11 cellular contexts compared by ENCODE assay signal in the genomic region with DNA sequence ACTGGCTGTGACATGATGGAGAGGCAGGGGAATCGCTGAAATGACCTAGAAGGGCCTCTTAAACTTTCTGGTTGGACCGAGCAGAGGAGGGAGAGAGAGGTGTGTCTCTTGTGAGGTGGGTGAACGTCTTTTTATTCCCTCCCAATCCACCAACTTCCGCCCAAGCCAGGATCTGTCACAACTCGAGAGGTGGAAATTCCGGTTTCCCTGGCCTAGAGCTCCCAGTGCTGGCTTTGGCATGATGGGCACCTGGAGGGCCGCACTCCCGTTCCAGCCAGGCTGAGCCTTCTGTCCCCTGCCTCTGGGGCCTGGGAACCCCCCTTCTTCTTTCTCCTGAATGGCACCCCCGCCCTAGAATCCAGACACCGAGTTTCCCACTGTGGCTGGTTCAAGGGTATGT. TPM values are rescaled to one million over a fixed set of nuclear protein-coding genes. Genes with fewer than 3 reads are reported as not detected.
DNase-seq lines count a peak whose midpoint lies in the region; ATAC-seq, FAIRE-seq and TF ChIP-seq lines count a peak whose summit lies in the region.
"Had no signal": no experiment of that assay in that cellular context is flagged by ENCODE, and none has a peak within 500 bp of the region (broad histone marks: within the 10 kb centered on the region; RNA-seq: fewer than 3 reads in every experiment).

A gene (plus strand): TSS at position 224 of the 400 bp plus-strand sequence. CDS start 994 bp downstream, outside the sequence.

- H2BK120ac ChIP-seq in H1 (replicated peaks; ENCODE audit: low read depth, low read length) = no peak within 1 kb of the TSS

- H3K79me2 ChIP-seq in H1 (ENCODE audit: control insufficient read depth in 1 of 2, insufficient read depth in 2 of 2, low read length in 2 of 2) = no peaks in the 10 kb centered on the region

- WGBS in H1 (ENCODE audit: extremely low coverage in 1 of 2, insufficient coverage in 1 of 2, insufficient read length in 1 of 2, insufficient replicate concordance in 2 of 2, low coverage in 1 of 2, low lambda C conversion rate in 2 of 2, missing lambda C conversion rate in 1 of 2), 2 experiments = 86% methylated on average over 9 of the region's 10 CpGs; no CpG with 5 or more reads in 1 of the 2 experiments

- no peak for TF ChIP-seq RAD21 in H1 (IDR thresholded peaks at IDR 0.05 in 1 of 2, conservative IDR thresholded peaks at IDR 0.05 in 1 of 2; ENCODE audit: low read depth in 2 of 2, low read length in 2 of 2)

- peak within 1 kb of the TSS; percentile 46 for H3K4me3 ChIP-seq in NB4 (ENCODE audit: low read depth, low read length)
- H3K4me3 ChIP-seq in H1 (ENCODE audit: extremely low read depth in 1 of 4, insufficient read depth in 2 of 4, low read depth in 3 of 4, low read length in 4 of 4) = no peak within 1 kb of the TSS
- H3K4me3 ChIP-seq in neutrophil (ENCODE audit: low read depth in 1 of 2, low read length in 1 of 2) = peak within 1 kb of the TSS; percentile 86 to 88

- DNase-seq in DMS53 (lab: John Stamatoyannopoulos, UW) (peak; percentile 60), NB4 (ENCODE audit: low read depth) (no peak), H1 (ENCODE audit: low read depth in 1 of 2, low spot score in 2 of 2) (no peak), RCC 7860 (ENCODE audit: low spot score) (no peak), NCI-H345 (lab: John Stamatoyannopoulos, UW) (no peak), NCI-H226 (no peak)
- DNase-seq: activated CD4-positive, alpha-beta T cell treated with anti-CD3 and anti-CD28 coated beads, Interleukin-2, amount 50 U/mL, for 1 hour; effector CD4-positive, alpha-beta T cell; NCI-H748 treated with DMSO at 0.1 percent for 48 hours had no signal

- no peak within 1 kb of the TSS for H3K14ac ChIP-seq in H1 (ENCODE audit: insufficient read length)

- H3K23me2 ChIP-seq in H1 (ENCODE audit: low read depth, low read length) = peaks cover 3% of the 10 kb centered on the region; the same call in 1 of the 2 replicates

- H4K91ac ChIP-seq in H1 (replicated peaks; ENCODE audit: insufficient read length, low read length) = no peak within 1 kb of the TSS

- H3K27me3 ChIP-seq in H1 (replicated peaks in 1 of 4; ENCODE audit: control insufficient read depth in 3 of 4, extremely low read depth in 1 of 4, insufficient read depth in 3 of 4, low read length in 3 of 4) (no peaks in the 10 kb centered on the region), neutrophil (no peaks in the 10 kb centered on the region)

- POLR2A ChIA-PET in H1 (lab: Charles Lee; ENCODE audit: partially characterized antibody) = interaction anchor here (1.1 to 3.4 kb wide), 5 partner anchors 41 to 371 kb away, joined by 3 to 13 read pairs (median 4); a partner anchor contains a TSS

- H3K9me3 ChIP-seq in H1 (ENCODE audit: insufficient read depth in 2 of 2, low read depth in 1 of 2, low read length in 1 of 2) (no peaks in the 10 kb centered on the region), neutrophil (no peaks in the 10 kb centered on the region)

- CTCF ChIA-PET in H1 (lab: Charles Lee; ENCODE audit: partially characterized antibody) = interaction anchor here (0.9 to 32.8 kb wide), 6 partner anchors 12 to 87 kb away, joined by 3 to 1265 read pairs (median 6); a partner anchor contains a TSS

- H4K5ac ChIP-seq in H1 (ENCODE audit: insufficient read length, low read depth, low read length) = no peak within 1 kb of the TSS

- H2AK5ac ChIP-seq in H1 (ENCODE audit: low read depth, low read length) = peak within 1 kb of the TSS; percentile 28; the same call in 1 of the 2 replicates

- H3K27ac ChIP-seq in H1 (ENCODE audit: low read depth, low read length) = no peak within 1 kb of the TSS
- peak within 1 kb of the TSS; percentile 96 for H3K27ac ChIP-seq in neutrophil

- H3K4me2 ChIP-seq in H1 (ENCODE audit: insufficient read depth in 1 of 2, low read depth in 2 of 2, low read length in 2 of 2) = no peak within 1 kb of the TSS

- H3K56ac ChIP-seq in H1 (replicated peaks; ENCODE audit: insufficient read length, low read depth, low read length) = no peak within 1 kb of the TSS

- H3K18ac ChIP-seq in H1 (ENCODE audit: extremely low read depth, low read length) = 0 out of 2 replicates have a peak within 1 kb of the TSS, but pooled peaks have one; percentile 7

- ATAC-seq in GM18519 (IDR thresholded peaks at IDR 0.05; ENCODE audit: low FRiP score, unreplicated experiment) = no peak

- TF ChIP-seq POLR2A in NB4 (IDR thresholded peaks at IDR 0.05; ENCODE audit: extremely low read depth, insufficient read length) = no peak
- TF ChIP-seq POLR2A in H1 (IDR thresholded peaks at IDR 0.05; ENCODE audit: control extremely low read depth in 1 of 2, low read depth in 2 of 2, low read length in 2 of 2) = no peak

- H2BK12ac ChIP-seq in H1 (ENCODE audit: low read depth, low read length) = peak within 1 kb of the TSS; percentile 28; the same call in 1 of the 2 replicates

- no peak within 1 kb of the TSS for H3K23ac ChIP-seq in H1 (ENCODE audit: insufficient read length)

- no peak within 1 kb of the TSS for H2BK5ac ChIP-seq in H1 (ENCODE audit: low read depth, low read length)

- TF ChIP-seq EP300 in H1 (IDR thresholded peaks at IDR 0.05; ENCODE audit: borderline replicate concordance in 1 of 2, low read depth in 2 of 2, low read length in 2 of 2) = no peak

- peak within 1 kb of the TSS in 1 of 4 experiments; percentile 6; a peak in 1 of 7 replicates for H3K9ac ChIP-seq in H1 (replicated peaks in 1 of 4; ENCODE audit: extremely low read depth in 1 of 4, low read depth in 3 of 4, low read length in 3 of 4)

- TF ChIP-seq CTCF in NB4 (IDR thresholded peaks at IDR 0.05; ENCODE audit: low read depth, low read length) (no peak), H1 (IDR thresholded peaks at IDR 0.05; ENCODE audit: control extremely low read depth in 1 of 3, insufficient read depth in 1 of 3, low read depth in 1 of 3, low read length in 3 of 3) (no peak), neutrophil (IDR thresholded peaks at IDR 0.05) (no peak)

- H2AFZ ChIP-seq in H1 (ENCODE audit: low read length) = no peak within 1 kb of the TSS

- no peaks in the 10 kb centered on the region for H4K20me1 ChIP-seq in H1 (replicated peaks in 1 of 2; ENCODE audit: control insufficient read depth in 1 of 2, insufficient read depth in 2 of 2, low read length in 2 of 2)

- no peaks in the 10 kb centered on the region; the same call in 1 of the 2 replicates for H3K79me1 ChIP-seq in H1 (ENCODE audit: low read depth, low read length)

- no peak within 1 kb of the TSS for H2BK20ac ChIP-seq in H1 (ENCODE audit: low read length)

- H4K8ac ChIP-seq in H1 (ENCODE audit: extremely low read depth, insufficient read depth, low read length) = peak within 1 kb of the TSS; percentile 7

- no peak for FAIRE-seq in H1 (lab: Jason Lieb, UNC)
- FAIRE-seq in RCC 7860 (lab: Jason Lieb, UNC) = no peak

- no peak within 1 kb of the TSS for H3K4ac ChIP-seq in H1 (replicated peaks; ENCODE audit: insufficient read length, low read depth, low read length)

- H2BK15ac ChIP-seq in H1 (ENCODE audit: low read length) = peak within 1 kb of the TSS; percentile 81

- H3K4me1 ChIP-seq in H1 (replicated peaks in 1 of 4; ENCODE audit: control insufficient read depth in 3 of 4, insufficient read depth in 4 of 4, low read length in 3 of 4) (peaks cover 16 to 34% (median 20%) of the 10 kb centered on the region in 4 experiments), neutrophil (ENCODE audit: control insufficient read depth in 1 of 2, insufficient read depth in 1 of 2, low read depth in 1 of 2, low read length in 1 of 2) (peaks cover 91 to 92% of the 10 kb centered on the region in 2 experiments)

- H3K36me3 ChIP-seq in H1 (ENCODE audit: control insufficient read depth in 2 of 4, insufficient read depth in 4 of 4, low read length in 3 of 4) = no peaks in the 10 kb centered on the region
- peaks cover 25% of the 10 kb centered on the region for H3K36me3 ChIP-seq in neutrophil

TF ChIP-seq in H1, 55 proteins besides CTCF, POLR2A, EP300 and RAD21:
- no peak for TF ChIP-seq ZNF274 (IDR thresholded peaks at IDR 0.05; ENCODE audit: borderline replicate concordance, extremely low read depth, low read length)
- TF ChIP-seq JUND (IDR thresholded peaks at IDR 0.05; ENCODE audit: low read length) = no peak

RNA-seq across cellular contexts. Expression of the gene that starts here (rescaled TPM):
- total RNA-seq in H1 (2021; fragmentation: NEBNext Ultra II Directional; extraction: Animal tissue kit (Norgen Biotek cat#: 25700)) = 5.9 and 7.3 TPM in 2 replicates
- polyA plus RNA-seq in H1 (2011; rRNA removed) = 10.6 and 12.0 TPM in 2 replicates
- 10.3 TPM for polyA plus RNA-seq in H1 (2011; cell fraction: cytosol; rRNA removed)
- polyA plus RNA-seq in H1 (2011; cell fraction: nucleus; rRNA removed) = 27.7 TPM
- 5.9 to 11.9 TPM (median 8.7 TPM) in 4 replicates for polyA plus RNA-seq in H1 (2012, experiment 1 of 2)
- polyA plus RNA-seq in H1 (2012, experiment 2 of 2) = 6.4 TPM
- polyA plus RNA-seq in H1 (2013, experiment 1 of 2) = 6.5 TPM
- 6.3 TPM for polyA plus RNA-seq in H1 (2013, experiment 2 of 2)
- polyA minus RNA-seq in H1 (2011; rRNA and poly(A)+ RNA removed) = 11.9 TPM in 2 replicates
- polyA minus RNA-seq in H1 (2011; cell fraction: cytosol; rRNA and poly(A)+ RNA removed) = 12.0 TPM
- polyA minus RNA-seq in H1 (2011; cell fraction: nucleus; rRNA and poly(A)+ RNA removed) = 15.1 TPM

Comparison
In these comparisons a context has a peak if more than half of its experiments do, and no peak if none do; other contexts are left out.
1. H3K4me3 ChIP-seq: peak in NB4 (single experiment) and neutrophil (2 of 2); none in H1 (0 of 4).